Comparison of ENCODE assay signal across 11 cellular contexts in the genomic region with DNA sequence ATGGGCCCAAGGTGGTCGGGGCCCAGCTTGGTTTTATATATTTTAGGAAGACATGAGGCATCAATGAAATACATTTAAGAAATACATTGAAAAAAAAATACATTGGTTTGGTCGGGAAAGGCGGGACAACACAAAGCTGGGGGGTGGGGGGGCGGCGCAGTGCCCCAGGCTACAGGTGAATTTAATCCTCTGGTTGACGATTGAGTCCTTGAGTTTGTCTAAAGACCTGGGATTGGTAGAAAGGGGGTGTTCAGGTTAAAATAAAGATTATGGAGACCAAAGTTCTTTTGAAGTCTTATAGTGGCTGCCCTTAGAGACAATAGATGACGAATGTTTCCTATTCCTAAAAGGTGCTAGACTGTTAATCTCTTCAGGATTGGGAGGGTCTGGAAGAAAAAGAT. TPM values are rescaled to one million over a fixed set of nuclear protein-coding genes. Genes with fewer than 3 reads are reported as not detected.
DNase-seq lines count a peak whose midpoint lies in the region; ATAC-seq lines count a peak whose summit lies in the region.
"Had no signal": no experiment of that assay in that cellular context is flagged by ENCODE, and none has a peak within 500 bp of the region (broad histone marks: within the 10 kb centered on the region; RNA-seq: fewer than 3 reads in every experiment).

No MANE protein-coding gene starts in this region.

- no peak overlapping the region for H3K4me3 ChIP-seq in BLaER1
- H3K4me3 ChIP-seq in ectodermal cell (ENCODE audit: insufficient read depth, low read depth, low read length): peak overlapping the region; percentile 26
- H3K4me3 ChIP-seq: body of pancreas had no signal

- H3K27me3 ChIP-seq in BLaER1 (no peaks in the 10 kb centered on the region), ectodermal cell (ENCODE audit: control insufficient read depth, insufficient read depth, low read length, poor library complexity, severe bottlenecking) (peaks cover 53% of the 10 kb centered on the region)

- H3K27ac ChIP-seq in BLaER1: no peak overlapping the region
- no peak overlapping the region for H3K27ac ChIP-seq in ectodermal cell (ENCODE audit: insufficient read depth, low read depth, low read length, poor library complexity, severe bottlenecking)

- H3K36me3 Mint-ChIP-seq in IgD-negative memory B cell: no peaks in the 10 kb centered on the region
- no peaks in the 10 kb centered on the region for H3K36me3 Mint-ChIP-seq in natural killer cell treated with Interleukin-12 subunit alpha and Interleukin-12 subunit beta and Interleukin-15 and Interleukin-18, amount 100 ng/mL, for 72 hours

- peak overlapping the region; percentile 87 to 93 (median 87) for H3K27ac Mint-ChIP-seq in IgD-negative memory B cell
- peak overlapping the region; percentile 81 to 88 for H3K27ac Mint-ChIP-seq in natural killer cell treated with Interleukin-12 subunit alpha and Interleukin-12 subunit beta and Interleukin-15 and Interleukin-18, amount 100 ng/mL, for 72 hours

- H4K20me1 ChIP-seq in BLaER1: no peaks in the 10 kb centered on the region

- peak overlapping the region; percentile 85; the same call in 1 of the 2 replicates for H3K4me2 ChIP-seq in BLaER1

- H3K9me3 Mint-ChIP-seq in IgD-negative memory B cell: no peaks in the 10 kb centered on the region
- H3K9me3 Mint-ChIP-seq in natural killer cell treated with Interleukin-12 subunit alpha and Interleukin-12 subunit beta and Interleukin-15 and Interleukin-18, amount 100 ng/mL, for 72 hours: no peaks in the 10 kb centered on the region

- DNase-seq in natural killer cell treated with Interleukin-12 subunit alpha and Interleukin-12 subunit beta and Interleukin-15 and Interleukin-18, amount 100 ng/mL, for 72 hours (ENCODE audit: low spot score): no peak
- DNase-seq in NCI-H526 treated with DMSO at 0.1 percent for 48 hours (lab: John Stamatoyannopoulos, UW) (no peak), NCI-H1417 (lab: John Stamatoyannopoulos, UW) (no peak), NCI-H524 treated with DMSO at 0.1 percent for 48 hours (lab: John Stamatoyannopoulos, UW) (no peak)
- DNase-seq: body of pancreas, NCI-H2107 had no signal

- H3K27me3 Mint-ChIP-seq in IgD-negative memory B cell: peaks cover 4% of the 10 kb centered on the region
- no peaks in the 10 kb centered on the region for H3K27me3 Mint-ChIP-seq in natural killer cell treated with Interleukin-12 subunit alpha and Interleukin-12 subunit beta and Interleukin-15 and Interleukin-18, amount 100 ng/mL, for 72 hours

- peaks cover 24 to 36% (median 25%) of the 10 kb centered on the region in 3 donors for H3K4me1 Mint-ChIP-seq in IgD-negative memory B cell
- H3K4me1 Mint-ChIP-seq in natural killer cell treated with Interleukin-12 subunit alpha and Interleukin-12 subunit beta and Interleukin-15 and Interleukin-18, amount 100 ng/mL, for 72 hours (ENCODE audit: low read depth in 2 of 2): peaks cover 57 to 59% of the 10 kb centered on the region in 2 donors

- 4 to 10% methylated on average over 6 to 7 of the region's 7 CpGs for WGBS in ectodermal cell, 2 experiments

- H3K9me3 ChIP-seq in BLaER1 (no peaks in the 10 kb centered on the region), ectodermal cell (ENCODE audit: control insufficient read depth, low read length) (no peaks in the 10 kb centered on the region)
- H3K9me3 ChIP-seq: body of pancreas had no signal

- H3K4me1 ChIP-seq in BLaER1: peaks cover 66% of the 10 kb centered on the region
- H3K4me1 ChIP-seq in ectodermal cell (ENCODE audit: control insufficient read depth, insufficient read depth, low read length): peaks cover 39% of the 10 kb centered on the region

- peak overlapping the region; percentile 66 to 91 (median 69) for H3K4me3 Mint-ChIP-seq in IgD-negative memory B cell
- H3K4me3 Mint-ChIP-seq in natural killer cell treated with Interleukin-12 subunit alpha and Interleukin-12 subunit beta and Interleukin-15 and Interleukin-18, amount 100 ng/mL, for 72 hours: peak overlapping the region; percentile 87

- no peak overlapping the region for H3K9ac ChIP-seq in BLaER1

- no peak for ATAC-seq in natural killer cell treated with Interleukin-12 subunit alpha and Interleukin-12 subunit beta and Interleukin-15 and Interleukin-18, amount 100 ng/mL, for 72 hours
- no peak for ATAC-seq in GM18909 (IDR thresholded peaks at IDR 0.05; ENCODE audit: poor library complexity, unreplicated experiment)
- ATAC-seq: body of pancreas had no signal

- H3K36me3 ChIP-seq in BLaER1 (peaks cover 10% of the 10 kb centered on the region), ectodermal cell (ENCODE audit: control insufficient read depth, insufficient read depth, low read length) (no peaks in the 10 kb centered on the region)

RNA-seq across cellular contexts. Expression of gene IFITM1, which starts 3.1 kb away (rescaled TPM):
- 233 TPM for polyA plus RNA-seq in IgD-negative memory B cell
- polyA plus RNA-seq in ectodermal cell (2013, experiment 1 of 4): 30.5 TPM
- 32.4 TPM for polyA plus RNA-seq in ectodermal cell (2013, experiment 2 of 4)
- 43.7 TPM for polyA plus RNA-seq in ectodermal cell (2013, experiment 3 of 4)
- polyA plus RNA-seq in ectodermal cell (2013, experiment 4 of 4): 50.2 TPM
- total RNA-seq in natural killer cell treated with Interleukin-12 subunit alpha and Interleukin-12 subunit beta and Interleukin-15 and Interleukin-18, amount 100 ng/mL, for 72 hours: 10 to 100 TPM; 58.1 to 71.0 TPM

RNA-seq across cellular contexts. Expression of gene IFITM3, which starts 3.8 kb away (rescaled TPM):
- 1.4 TPM for polyA plus RNA-seq in IgD-negative memory B cell
- 171 TPM for polyA plus RNA-seq in ectodermal cell (2013, experiment 1 of 4)
- 166 TPM for polyA plus RNA-seq in ectodermal cell (2013, experiment 2 of 4)
- 147 TPM for polyA plus RNA-seq in ectodermal cell (2013, experiment 3 of 4)
- 167 TPM for polyA plus RNA-seq in ectodermal cell (2013, experiment 4 of 4)
- 10 to 100 TPM; 28.2 to 29.8 TPM for total RNA-seq in natural killer cell treated with Interleukin-12 subunit alpha and Interleukin-12 subunit beta and Interleukin-15 and Interleukin-18, amount 100 ng/mL, for 72 hours

RNA-seq across cellular contexts. Expression of gene IFITM2, which starts 9.3 kb away (rescaled TPM):
- polyA plus RNA-seq in IgD-negative memory B cell: 1,305 TPM
- polyA plus RNA-seq in ectodermal cell (2013, experiment 1 of 4): 108 TPM
- polyA plus RNA-seq in ectodermal cell (2013, experiment 2 of 4): 103 TPM
- 96.5 TPM for polyA plus RNA-seq in ectodermal cell (2013, experiment 3 of 4)
- polyA plus RNA-seq in ectodermal cell (2013, experiment 4 of 4): 114 TPM
- total RNA-seq in natural killer cell treated with Interleukin-12 subunit alpha and Interleukin-12 subunit beta and Interleukin-15 and Interleukin-18, amount 100 ng/mL, for 72 hours: 100 to 1,000 TPM in 1 of 2 donors, 10 to 100 TPM in 1; 87.9 to 171 TPM

RNA-seq across cellular contexts. Expression of gene IFITM5, which starts 17.6 kb away (rescaled TPM):
- not detected for polyA plus RNA-seq in IgD-negative memory B cell
- polyA plus RNA-seq in ectodermal cell (2013, experiment 1 of 4): not detected
- not detected for polyA plus RNA-seq in ectodermal cell (2013, experiment 2 of 4)
- polyA plus RNA-seq in ectodermal cell (2013, experiment 3 of 4): not detected
- polyA plus RNA-seq in ectodermal cell (2013, experiment 4 of 4): not detected
- total RNA-seq in natural killer cell treated with Interleukin-12 subunit alpha and Interleukin-12 subunit beta and Interleukin-15 and Interleukin-18, amount 100 ng/mL, for 72 hours: not detected
- total RNA-seq: body of pancreas; T-helper 2 cell treated with Interferon-gamma antibody and Interleukin-4, amounts not matched to agents 100 ng/mL and 5 ng/mL, for 36 hours had no signal

RNA-seq across cellular contexts. Expression of gene PGGHG, which starts 28.0 kb away (rescaled TPM):
- polyA plus RNA-seq in IgD-negative memory B cell: 6.1 TPM
- 19.2 TPM for polyA plus RNA-seq in ectodermal cell (2013, experiment 1 of 4)
- polyA plus RNA-seq in ectodermal cell (2013, experiment 2 of 4): 21.6 TPM
- polyA plus RNA-seq in ectodermal cell (2013, experiment 3 of 4): 19.4 TPM
- 24.1 TPM for polyA plus RNA-seq in ectodermal cell (2013, experiment 4 of 4)
- 10 to 100 TPM; 17.0 to 24.9 TPM for total RNA-seq in natural killer cell treated with Interleukin-12 subunit alpha and Interleukin-12 subunit beta and Interleukin-15 and Interleukin-18, amount 100 ng/mL, for 72 hours
